In genomic region chr17:68766640-68767039, GRCh38 we compare ENCODE assay signal across 20 cellular contexts.
DNase-seq lines count a peak whose midpoint lies in the region; ATAC-seq, FAIRE-seq and TF ChIP-seq lines count a peak whose summit lies in the region.
"Had no signal": no experiment of that assay in that cellular context is flagged by ENCODE, and none has a peak within 500 bp of the region (broad histone marks: within the 10 kb centered on the region; RNA-seq: fewer than 3 reads in every experiment).

No MANE protein-coding gene starts in this region.

- DNase-seq in HepG2 (ENCODE audit: low spot score) (no peak), right lobe of liver (no peak), K562 (ENCODE audit: extremely low read depth in 1 of 4, low spot score in 3 of 4) (no peak), germinal center (ENCODE audit: low spot score) (no peak)
- DNase-seq in NK-92 treated with Interleukin-12 subunit alpha and Interleukin-12 subunit beta, amount 100 ng/mL, for 24 hours (lab: John Stamatoyannopoulos, UW), result no peak
- DNase-seq: AML-193; Caco-2; Calu3; CD4-positive, alpha-beta T cell; CD8-positive, alpha-beta T cell; DMS79 treated with DMSO at 0.1 percent for 48 hours; GF-D8 had no signal

- H3K36me3 ChIP-seq in HepG2 (replicated peaks in 1 of 2; ENCODE audit: control insufficient read depth in 1 of 2, insufficient read depth in 2 of 2, low read length in 2 of 2) (no peaks in the 10 kb centered on the region), right lobe of liver (no peaks in the 10 kb centered on the region), K562 (ENCODE audit: control insufficient read depth, insufficient read depth, low read length) (no peaks in the 10 kb centered on the region)
- H3K36me3 ChIP-seq: BLaER1 treated with 17β-estradiol and CSF1 and Interleukin-3, amounts not matched to agents 10 nM and 100 nM had no signal

- no peaks in the 10 kb centered on the region for H3K9me1 ChIP-seq in K562 (ENCODE audit: control insufficient read depth, insufficient read depth, low read length)

- 25% methylated on average over 4 of the region's 4 CpGs for WGBS in HepG2 (ENCODE audit: low lambda C conversion rate)
- 68% methylated on average over 4 of the region's 4 CpGs for WGBS in right lobe of liver (ENCODE audit: insufficient coverage, low coverage, low lambda C conversion rate, missing lambda C conversion rate)
- 25% methylated on average over 4 of the region's 4 CpGs for WGBS in K562 (ENCODE audit: insufficient coverage, low coverage, missing lambda C conversion rate)

- no peak overlapping the region for H3K4me2 ChIP-seq in HepG2 (ENCODE audit: low read depth, low read length)
- no peak overlapping the region for H3K4me2 ChIP-seq in K562 (ENCODE audit: insufficient read depth, low read length)
- H3K4me2 ChIP-seq: A549; BLaER1 treated with 17β-estradiol and CSF1 and Interleukin-3, amounts not matched to agents 10 nM and 100 nM had no signal

- H3K4me1 ChIP-seq in HepG2 (ENCODE audit: insufficient read depth, low read length) (no peaks in the 10 kb centered on the region; the same call in 1 of the 2 replicates), right lobe of liver (no peaks in the 10 kb centered on the region), K562 (replicated peaks in 1 of 2; ENCODE audit: control insufficient read depth in 2 of 2, insufficient read depth in 2 of 2, low read length in 2 of 2) (no peaks in the 10 kb centered on the region)
- H3K4me1 ChIP-seq: A549; BLaER1 treated with 17β-estradiol and CSF1 and Interleukin-3, amounts not matched to agents 10 nM and 100 nM; Caco-2 had no signal

- in situ Hi-C loops in HepG2 (cut with HindIII; ENCODE audit: extremely low pct_ligation_motif_present, low pct_unique_long_range_greater_than_20kb), result loop anchor here (10.0 to 25.0 kb wide), 3 partner anchors 312 to 604 kb away; partner anchors contain the start of genes ARSG, SLC16A6 and WIPI1
- in situ Hi-C loops in K562 (cut with MboI), result loop anchor here (25.0 kb wide), 3 partner anchors 504 to 804 kb away; no protein-coding TSS in a partner anchor

- TF ChIP-seq CTCF in HepG2 (CRISPR knock-in tag; IDR thresholded peaks at IDR 0.05), result no peak
- TF ChIP-seq CTCF in right lobe of liver (IDR thresholded peaks at IDR 0.05), result no peak
- TF ChIP-seq CTCF in K562 (IDR thresholded peaks at IDR 0.05 in 2 of 3, conservative IDR thresholded peaks at IDR 0.05 in 1 of 3; ENCODE audit: insufficient read depth in 2 of 3, low read depth in 1 of 3, low read length in 3 of 3), result no peak

- TF ChIP-seq POLR2A in HepG2 (IDR thresholded peaks at IDR 0.05; ENCODE audit: insufficient read depth in 1 of 2, low read depth in 2 of 2, low read length in 2 of 2) (no peak), right lobe of liver (IDR thresholded peaks at IDR 0.05) (no peak), K562 (conservative IDR thresholded peaks at IDR 0.05) (no peak)

- H2AFZ ChIP-seq in HepG2 (ENCODE audit: low read length), result no peak overlapping the region
- no peak overlapping the region for H2AFZ ChIP-seq in K562 (ENCODE audit: low read depth, low read length)

- no TSS peak for BruUV-seq in HepG2 (replicated peaks; lab: Mats Ljungman, UMichigan)
- no TSS peak for BruUV-seq in K562 (replicated peaks; lab: Mats Ljungman, UMichigan)

- H3K27ac ChIP-seq in HepG2 (ENCODE audit: extremely low read length, insufficient read depth, low read length) (no peak overlapping the region), right lobe of liver (no peak overlapping the region), K562 (ENCODE audit: extremely low read depth, low read depth, low read length) (no peak overlapping the region)
- H3K27ac ChIP-seq: 22Rv1; A549; BLaER1 treated with 17β-estradiol and CSF1 and Interleukin-3, amounts not matched to agents 10 nM and 100 nM; C4-2B had no signal

- H3K9ac ChIP-seq in HepG2 (ENCODE audit: insufficient read depth, low read depth, low read length), result no peak overlapping the region
- H3K9ac ChIP-seq in K562 (ENCODE audit: insufficient read depth in 1 of 2, low read depth in 2 of 2, low read length in 2 of 2), result no peak overlapping the region
- H3K9ac ChIP-seq: BLaER1 treated with 17β-estradiol and CSF1 and Interleukin-3, amounts not matched to agents 10 nM and 100 nM had no signal

- H4K20me1 ChIP-seq in HepG2 (ENCODE audit: insufficient read depth, low read length) (no peaks in the 10 kb centered on the region), K562 (replicated peaks; ENCODE audit: control insufficient read depth, insufficient read depth, low read length) (no peaks in the 10 kb centered on the region)
- H4K20me1 ChIP-seq: BLaER1 treated with 17β-estradiol and CSF1 and Interleukin-3, amounts not matched to agents 10 nM and 100 nM had no signal

- FAIRE-seq in HepG2 (lab: Jason Lieb, UNC), result no peak
- FAIRE-seq in K562 (lab: Jason Lieb, UNC), result no peak
- FAIRE-seq: A549, D721Med, G401.6, GM12891, GM19239 had no signal

- H3K79me2 ChIP-seq in HepG2 (ENCODE audit: insufficient read depth, low read length), result no peaks in the 10 kb centered on the region
- no peaks in the 10 kb centered on the region for H3K79me2 ChIP-seq in K562 (ENCODE audit: control insufficient read depth, insufficient read depth, low read length)

- TF ChIP-seq EP300 in HepG2 (IDR thresholded peaks at IDR 0.05; ENCODE audit: low read depth in 2 of 2, low read length in 2 of 2) (no peak), HepG2 (CRISPR knock-in tag; IDR thresholded peaks at IDR 0.05; ENCODE audit: borderline replicate concordance) (no peak), K562 (IDR thresholded peaks at IDR 0.05; ENCODE audit: low read length) (no peak)

- no peak for ATAC-seq in HepG2
- no peak for ATAC-seq in right lobe of liver
- ATAC-seq in K562, result no peak
- ATAC-seq: A549; CD8-positive, alpha-beta T cell had no signal

- POLR2A ChIA-PET in HepG2 (lab: Yijun Ruan, JAX), result no interaction called here
- POLR2A ChIA-PET in K562 (lab: Yijun Ruan, JAX), result interaction anchor here (1.1 kb wide), 1 partner anchor 204 kb away, joined by 3 read pairs; no protein-coding TSS in a partner anchor

- H3K9me3 ChIP-seq in HepG2 (ENCODE audit: low read length) (no peaks in the 10 kb centered on the region), right lobe of liver (no peaks in the 10 kb centered on the region), K562 (replicated peaks; ENCODE audit: control insufficient read depth, insufficient read depth, low read depth, low read length) (no peaks in the 10 kb centered on the region)
- H3K9me3 ChIP-seq: A549; BLaER1 treated with 17β-estradiol and CSF1 and Interleukin-3, amounts not matched to agents 10 nM and 100 nM; Caco-2 had no signal

- CTCF ChIA-PET in HepG2 (lab: Yijun Ruan, JAX; ENCODE audit: low intra/inter-chr PET ratio, low total read pairs) (no interaction called here), K562 (lab: Yijun Ruan, JAX; ENCODE audit: low intra/inter-chr PET ratio) (no interaction called here)

- intact Hi-C loops in HepG2 (cut with micrococcal nuclease; ENCODE audit: unreplicated experiment), result no loop called here
- intact Hi-C loops in right lobe of liver (cut with DNase I), result no loop called here
- intact Hi-C loops in K562 (cut with micrococcal nuclease), result loop anchor here (10.0 kb wide), 1 partner anchor 502 kb away; no protein-coding TSS in a partner anchor

- H3K4me3 ChIP-seq in HepG2 (replicated peaks in 1 of 3; ENCODE audit: insufficient read depth in 1 of 3, low read depth in 2 of 3, low read length in 3 of 3) (no peak overlapping the region), right lobe of liver (no peak overlapping the region), K562 (no peak overlapping the region)
- H3K4me3 ChIP-seq: A549; BLaER1 treated with 17β-estradiol and CSF1 and Interleukin-3, amounts not matched to agents 10 nM and 100 nM had no signal

- 0 out of 5 replicates have a peak, but pooled peaks cover 0 to 4% of the 10 kb centered on the region in 2 experiments for H3K27me3 ChIP-seq in HepG2 (ENCODE audit: control insufficient read depth in 1 of 2, insufficient read depth in 2 of 2, low read length in 2 of 2)
- no peaks in the 10 kb centered on the region for H3K27me3 ChIP-seq in right lobe of liver
- no peaks in the 10 kb centered on the region; a peak in 1 of 5 replicates for H3K27me3 ChIP-seq in K562 (ENCODE audit: control insufficient read depth in 2 of 2, insufficient read depth in 2 of 2, low read length in 2 of 2)
- H3K27me3 ChIP-seq: BLaER1 treated with 17β-estradiol and CSF1 and Interleukin-3, amounts not matched to agents 10 nM and 100 nM had no signal

- TF ChIP-seq RAD21 in HepG2 (CRISPR knock-in tag; IDR thresholded peaks at IDR 0.05) (no peak), K562 (CRISPR knock-in tag; conservative IDR thresholded peaks at IDR 0.05 in 1 of 2, IDR thresholded peaks at IDR 0.05 in 1 of 2) (no peak)

TF ChIP-seq in HepG2, 621 proteins besides CTCF, POLR2A, EP300 and RAD21:
- TF ChIP-seq ZNF629 (CRISPR knock-in tag; conservative IDR thresholded peaks at IDR 0.05) (peak; percentile 79), ZNF282 (IDR thresholded peaks at IDR 0.05; ENCODE audit: partially characterized antibody) (no peak), FOXC1 (CRISPR knock-in tag; IDR thresholded peaks at IDR 0.05; ENCODE audit: borderline replicate concordance) (no peak)

TF ChIP-seq in K562, 482 proteins besides CTCF, POLR2A, EP300 and RAD21 (continues in another document):
- TF ChIP-seq XRCC4 (IDR thresholded peaks at IDR 0.05; ENCODE audit: extremely low read depth, insufficient read depth, insufficient read length) (no peak), TCFL5 (CRISPR knock-in tag; conservative IDR thresholded peaks at IDR 0.05) (no peak), ZBTB11 (CRISPR knock-in tag; IDR thresholded peaks at IDR 0.05) (no peak), PTBP1 (IDR thresholded peaks at IDR 0.05; ENCODE audit: low read depth, low read length) (no peak)

Comparison
In these comparisons a context has a peak if more than half of its experiments do, and no peak if none do; other contexts are left out.
1. Of the 241 proteins assayed by ChIP-seq in both HepG2 and K562: peak only in HepG2: none; only in K562: ADNP and CHD4; in both: none; in neither: 238; mixed calls (peak in some experiments, not most) for 1.